ENCODE assay signal across 2 cellular contexts in genomic region chr1:3772715-3773571, GRCh38.
A peak's percentile ranks its signal among the peaks of the same experiment; 100 is the strongest.
TF ChIP-seq lines count a peak whose summit lies in the region.

Gene SMIM1 (plus strand): TSS chr1:3772749. CDS start chr1:3775374, 2,625 bp downstream.

TF ChIP-seq in K562, 482 proteins besides CTCF, POLR2A, EP300 and RAD21 (continues in another document):
- TF ChIP-seq ZNF184 (CRISPR knock-in tag; IDR thresholded peaks at IDR 0.05) (no peak), MAZ (CRISPR knock-in tag; conservative IDR thresholded peaks at IDR 0.05 in 1 of 2, IDR thresholded peaks at IDR 0.05 in 1 of 2) (peak; percentile 52 to 61; a peak in 3 of 4 replicates), ZBTB40 (IDR thresholded peaks at IDR 0.05) (0 out of 2 replicates have a peak, but pooled peaks have one; percentile 30), ZBTB40 (CRISPR knock-in tag; IDR thresholded peaks at IDR 0.05) (no peak), CHD1 (IDR thresholded peaks at IDR 0.05; ENCODE audit: low read length) (peak; percentile 19), CREM (IDR thresholded peaks at IDR 0.05; ENCODE audit: low read depth) (peak; percentile 76), CHD4 (IDR thresholded peaks at IDR 0.05; ENCODE audit: insufficient read depth, insufficient replicate concordance, low read depth, low read length, poor library complexity, severe bottlenecking) (peak; percentile 15), ZNF583 (CRISPR knock-in tag; IDR thresholded peaks at IDR 0.05) (peak; percentile 8; the same call in 1 of the 2 replicates), ZNF57 (CRISPR knock-in tag; IDR thresholded peaks at IDR 0.05) (no peak), NFIC (IDR thresholded peaks at IDR 0.05) (0 out of 2 replicates have a peak, but pooled peaks have one; percentile 15), NBN (IDR thresholded peaks at IDR 0.05; ENCODE audit: low read depth) (no peak), NR2C1 (IDR thresholded peaks at IDR 0.05) (no peak), NR2C1 (tag; IDR thresholded peaks at IDR 0.05) (0 out of 2 replicates have a peak, but pooled peaks have one; percentile 31), E2F6 (IDR thresholded peaks at IDR 0.05; ENCODE audit: borderline replicate concordance in 1 of 2, extremely low read depth in 1 of 2, insufficient read depth in 1 of 2, insufficient read length in 1 of 2, low read depth in 1 of 2, low read length in 1 of 2, poor library complexity in 1 of 2, severe bottlenecking in 1 of 2) (peak in 1 of 2 experiments; percentile 10), CBFB (CRISPR knock-in tag; IDR thresholded peaks at IDR 0.05) (peak; percentile 81; the same call in 1 of the 2 replicates)

TF ChIP-seq in HepG2, 621 proteins besides CTCF, POLR2A, EP300 and RAD21 (continues in another document):
- TF ChIP-seq ZNF609 (CRISPR knock-in tag; IDR thresholded peaks at IDR 0.05; ENCODE audit: borderline replicate concordance) (no peak), ELK4 (CRISPR knock-in tag; IDR thresholded peaks at IDR 0.05; ENCODE audit: borderline replicate concordance) (0 out of 2 replicates have a peak, but pooled peaks have one; percentile 33), HOXA7 (CRISPR knock-in tag; IDR thresholded peaks at IDR 0.05) (no peak), ZFY (CRISPR knock-in tag; IDR thresholded peaks at IDR 0.05) (peak; percentile 63), ZSCAN25 (CRISPR knock-in tag; IDR thresholded peaks at IDR 0.05) (0 out of 2 replicates have a peak, but pooled peaks have one; percentile 4), ZNF101 (CRISPR knock-in tag; IDR thresholded peaks at IDR 0.05; ENCODE audit: borderline replicate concordance, low read depth) (no peak), PRPF4 (IDR thresholded peaks at IDR 0.05; ENCODE audit: low read depth, low read length, poor library complexity, severe bottlenecking) (no peak), ZSCAN20 (CRISPR knock-in tag; IDR thresholded peaks at IDR 0.05; ENCODE audit: borderline replicate concordance) (no peak), RAD51 (IDR thresholded peaks at IDR 0.05; ENCODE audit: borderline replicate concordance) (no peak), CBX1 (IDR thresholded peaks at IDR 0.05; ENCODE audit: low read depth) (no peak), CSRNP2 (CRISPR knock-in tag; conservative IDR thresholded peaks at IDR 0.05; ENCODE audit: low read depth) (no peak), NR0B2 (CRISPR knock-in tag; IDR thresholded peaks at IDR 0.05) (peak; percentile 78; the same call in 1 of the 2 replicates), ELF3 (CRISPR knock-in tag; IDR thresholded peaks at IDR 0.05) (no peak), ZNF589 (CRISPR knock-in tag; conservative IDR thresholded peaks at IDR 0.05) (no peak), NKX3-1 (CRISPR knock-in tag; IDR thresholded peaks at IDR 0.05) (0 out of 2 replicates have a peak, but pooled peaks have one; percentile 5), JUN (CRISPR knock-in tag; IDR thresholded peaks at IDR 0.05) (no peak), AHDC1 (CRISPR knock-in tag; IDR thresholded peaks at IDR 0.05; ENCODE audit: borderline replicate concordance) (no peak), FOSL2 (CRISPR knock-in tag; IDR thresholded peaks at IDR 0.05) (0 out of 2 replicates have a peak, but pooled peaks have one; percentile 7), ISX (CRISPR knock-in tag; conservative IDR thresholded peaks at IDR 0.05) (no peak), KAT8 (CRISPR knock-in tag; IDR thresholded peaks at IDR 0.05) (no peak), ZBTB8A (CRISPR knock-in tag; IDR thresholded peaks at IDR 0.05; ENCODE audit: borderline replicate concordance, low read depth) (no peak), ZNF781 (CRISPR knock-in tag; IDR thresholded peaks at IDR 0.05; ENCODE audit: borderline replicate concordance, not compliant biosample characterization) (no peak), ZNF367 (CRISPR knock-in tag; IDR thresholded peaks at IDR 0.05; ENCODE audit: borderline replicate concordance) (0 out of 2 replicates have a peak, but pooled peaks have one; percentile 71), TBL1XR1 (IDR thresholded peaks at IDR 0.05; ENCODE audit: borderline replicate concordance, low read length, partially characterized antibody) (no peak), ZSCAN21 (CRISPR knock-in tag; IDR thresholded peaks at IDR 0.05; ENCODE audit: borderline replicate concordance) (no peak), ATF4 (CRISPR knock-in tag; IDR thresholded peaks at IDR 0.05) (no peak), ZNF383 (CRISPR knock-in tag; IDR thresholded peaks at IDR 0.05; ENCODE audit: borderline replicate concordance) (0 out of 2 replicates have a peak, but pooled peaks have one; percentile 54), TERF1 (CRISPR knock-in tag; IDR thresholded peaks at IDR 0.05) (0 out of 2 replicates have a peak, but pooled peaks have one; percentile 50), PTBP1 (IDR thresholded peaks at IDR 0.05; ENCODE audit: low read depth, low read length, poor library complexity, severe bottlenecking) (no peak), STAT6 (CRISPR knock-in tag; IDR thresholded peaks at IDR 0.05; ENCODE audit: borderline replicate concordance) (no peak), ZMAT5 (CRISPR knock-in tag; IDR thresholded peaks at IDR 0.05; ENCODE audit: borderline replicate concordance, low read depth) (no peak), ATAD3A (CRISPR knock-in tag; IDR thresholded peaks at IDR 0.05) (no peak)
